8 cellular contexts compared by ENCODE assay signal in the genomic region with DNA sequence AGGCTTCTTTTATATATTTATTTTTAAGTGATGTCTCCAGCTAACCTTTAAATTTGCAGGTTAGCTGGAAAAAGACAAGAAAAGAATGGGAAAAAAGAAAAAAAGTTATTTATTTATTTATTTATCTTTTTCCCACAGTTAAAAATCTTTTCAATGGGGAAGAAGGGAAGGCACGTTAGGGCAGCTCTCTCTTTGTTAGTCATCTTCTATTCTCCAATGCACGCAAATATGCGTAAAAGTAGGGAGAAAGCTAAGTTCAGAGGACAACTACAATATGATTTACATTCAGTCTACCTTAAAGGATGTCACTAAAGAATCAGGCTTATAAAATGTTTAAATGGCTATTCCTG. TPM values are rescaled to one million over a fixed set of nuclear protein-coding genes. Genes with fewer than 3 reads are reported as not detected.
DNase-seq lines count a peak whose midpoint lies in the region; ATAC-seq and TF ChIP-seq lines count a peak whose summit lies in the region.

No MANE protein-coding gene starts in this region.

- ATAC-seq in naive thymus-derived CD4-positive, alpha-beta T cell: no peak
- no peak for ATAC-seq in activated CD8-positive, alpha-beta memory T cell treated with anti-CD3 and anti-CD28 coated beads, Interleukin-2, amount 10 ng/mL, durations not matched to agents 7 days and 5 days

- peaks cover 45 to 58% (median 52%) of the 10 kb centered on the region in 5 donors for H3K27me3 Mint-ChIP-seq in naive thymus-derived CD4-positive, alpha-beta T cell
- H3K27me3 Mint-ChIP-seq in activated CD8-positive, alpha-beta memory T cell treated with anti-CD3 and anti-CD28 coated beads, Interleukin-2, amount 10 ng/mL, durations not matched to agents 7 days and 5 days: peaks cover 49% of the 10 kb centered on the region

- TF ChIP-seq POLR2A in NB4 (IDR thresholded peaks at IDR 0.05; ENCODE audit: extremely low read depth, insufficient read length): no peak

- no peaks in the 10 kb centered on the region for H3K36me3 ChIP-seq in naive thymus-derived CD4-positive, alpha-beta T cell (ENCODE audit: control insufficient read depth in 2 of 3, insufficient read depth in 3 of 3, low read length in 3 of 3)

- no peaks in the 10 kb centered on the region for H3K9me3 ChIP-seq in naive thymus-derived CD4-positive, alpha-beta T cell (ENCODE audit: control insufficient read depth in 2 of 3, low read length in 3 of 3)

- H3K27ac ChIP-seq in 22Rv1 (peak overlapping the region; percentile 77), dorsolateral prefrontal cortex (peak overlapping the region in 56 of 59 donors; percentile 9 to 91 (median 80))
- no peak overlapping the region for H3K27ac ChIP-seq in naive thymus-derived CD4-positive, alpha-beta T cell (ENCODE audit: low read depth, low read length)

- peaks cover 0 to 5% (median 0%) of the 10 kb centered on the region in 11 donors for H3K9me3 Mint-ChIP-seq in naive thymus-derived CD4-positive, alpha-beta T cell
- no peaks in the 10 kb centered on the region for H3K9me3 Mint-ChIP-seq in activated CD8-positive, alpha-beta memory T cell treated with anti-CD3 and anti-CD28 coated beads, Interleukin-2, amount 10 ng/mL, durations not matched to agents 7 days and 5 days (ENCODE audit: low read depth)

- peaks cover 0 to 22% (median 6%) of the 10 kb centered on the region in 7 donors for H3K4me1 Mint-ChIP-seq in naive thymus-derived CD4-positive, alpha-beta T cell
- peaks cover 11% of the 10 kb centered on the region for H3K4me1 Mint-ChIP-seq in activated CD8-positive, alpha-beta memory T cell treated with anti-CD3 and anti-CD28 coated beads, Interleukin-2, amount 10 ng/mL, durations not matched to agents 7 days and 5 days

- H3K4me1 ChIP-seq in naive thymus-derived CD4-positive, alpha-beta T cell (ENCODE audit: control insufficient read depth in 2 of 2, insufficient read depth in 2 of 2, low read length in 2 of 2): no peaks in the 10 kb centered on the region

- H3K4me3 Mint-ChIP-seq in naive thymus-derived CD4-positive, alpha-beta T cell: peak overlapping the region in 6 of 10 donors; percentile 6 to 71 (median 42)
- no peak overlapping the region for H3K4me3 Mint-ChIP-seq in activated CD8-positive, alpha-beta memory T cell treated with anti-CD3 and anti-CD28 coated beads, Interleukin-2, amount 10 ng/mL, durations not matched to agents 7 days and 5 days

- CTCF ChIA-PET in naive thymus-derived CD4-positive, alpha-beta T cell (lab: Charles Lee): no interaction called here
- CTCF ChIA-PET in activated CD8-positive, alpha-beta memory T cell treated with anti-CD3 and anti-CD28 coated beads, Interleukin-2, amount 10 ng/mL, durations not matched to agents 7 days and 5 days (lab: Charles Lee): interaction anchor here (0.9 kb wide), 1 partner anchor 9 kb away, joined by 3 read pairs; no protein-coding TSS in a partner anchor

- H3K4me3 ChIP-seq in NB4 (ENCODE audit: low read depth, low read length): peak overlapping the region; percentile 65
- H3K4me3 ChIP-seq in dorsolateral prefrontal cortex: peak overlapping the region; percentile 40 to 79 (median 65)
- H3K4me3 ChIP-seq in naive thymus-derived CD4-positive, alpha-beta T cell (ENCODE audit: low read length): no peak overlapping the region

- POLR2A ChIA-PET in naive thymus-derived CD4-positive, alpha-beta T cell (lab: Charles Lee): no interaction called here

- DNase-seq in NB4 (ENCODE audit: low read depth) (no peak), dorsolateral prefrontal cortex (no peak), midbrain (lab: John Stamatoyannopoulos, UW) (no peak), hepatic stellate cell (ENCODE audit: low spot score) (no peak)
- DNase-seq in naive thymus-derived CD4-positive, alpha-beta T cell: no peak
- no peak for DNase-seq in activated CD8-positive, alpha-beta memory T cell treated with anti-CD3 and anti-CD28 coated beads, Interleukin-2, amount 10 ng/mL, durations not matched to agents 7 days and 5 days
- no peak for DNase-seq in activated naive CD4-positive, alpha-beta T cell (lab: John Stamatoyannopoulos, UW)

- H3K36me3 Mint-ChIP-seq in naive thymus-derived CD4-positive, alpha-beta T cell: no peaks in the 10 kb centered on the region
- no peaks in the 10 kb centered on the region for H3K36me3 Mint-ChIP-seq in activated CD8-positive, alpha-beta memory T cell treated with anti-CD3 and anti-CD28 coated beads, Interleukin-2, amount 10 ng/mL, durations not matched to agents 7 days and 5 days

- H3K27ac Mint-ChIP-seq in naive thymus-derived CD4-positive, alpha-beta T cell: no peak overlapping the region
- H3K27ac Mint-ChIP-seq in activated CD8-positive, alpha-beta memory T cell treated with anti-CD3 and anti-CD28 coated beads, Interleukin-2, amount 10 ng/mL, durations not matched to agents 7 days and 5 days: no peak overlapping the region

- intact Hi-C loops in dorsolateral prefrontal cortex (cut with DNase I): loop anchor here in 1 of 2 donors (5.0 kb wide), 1 partner anchor 570 kb away; no protein-coding TSS in a partner anchor
- intact Hi-C loops in naive thymus-derived CD4-positive, alpha-beta T cell (cut with micrococcal nuclease): no loop called here

- H3K27me3 ChIP-seq in dorsolateral prefrontal cortex: peaks cover 0 to 5% (median 0%) of the 10 kb centered on the region in 45 donors
- H3K27me3 ChIP-seq in naive thymus-derived CD4-positive, alpha-beta T cell (ENCODE audit: control insufficient read depth in 2 of 2, insufficient read depth in 2 of 2, low read length in 2 of 2): no peaks in the 10 kb centered on the region

- no peak for TF ChIP-seq CTCF in 22Rv1 (IDR thresholded peaks at IDR 0.05)
- TF ChIP-seq CTCF in NB4 (IDR thresholded peaks at IDR 0.05; ENCODE audit: low read depth, low read length): no peak
- no peak for TF ChIP-seq CTCF in dorsolateral prefrontal cortex (IDR thresholded peaks at IDR 0.05 in 54 of 56, conservative IDR thresholded peaks at IDR 0.05 in 2 of 56; ENCODE audit: low read depth in 1 of 56, partially characterized antibody in 56 of 56)

RNA-seq across cellular contexts. Expression of a gene that starts 0.3 kb away (rescaled TPM):
- 10 to 100 TPM; 10.1 to 30.1 (median 19.7) TPM for total RNA-seq in dorsolateral prefrontal cortex
- not detected for total RNA-seq in naive thymus-derived CD4-positive, alpha-beta T cell
- polyA plus RNA-seq in naive thymus-derived CD4-positive, alpha-beta T cell: under 1 TPM in 1 of 2 donors, not detected in 1; 0.13 TPM
- total RNA-seq in activated CD8-positive, alpha-beta memory T cell treated with anti-CD3 and anti-CD28 coated beads, Interleukin-2, amount 10 ng/mL, durations not matched to agents 7 days and 5 days: not detected

RNA-seq across cellular contexts. Expression of a gene that starts 31.5 kb away (rescaled TPM):
- 10 to 100 TPM; 13.4 to 37.6 (median 21.0) TPM for total RNA-seq in dorsolateral prefrontal cortex
- total RNA-seq in naive thymus-derived CD4-positive, alpha-beta T cell: 10 to 100 TPM in 3 of 5 experiments, 1 to 10 TPM in 2; 9.3 to 21.0 (median 20.5) TPM
- 10 to 100 TPM; 29.1 to 58.8 TPM for polyA plus RNA-seq in naive thymus-derived CD4-positive, alpha-beta T cell
- total RNA-seq in activated CD8-positive, alpha-beta memory T cell treated with anti-CD3 and anti-CD28 coated beads, Interleukin-2, amount 10 ng/mL, durations not matched to agents 7 days and 5 days: 10 to 100 TPM; 25.5 to 38.1 TPM

Comparison
In these comparisons a context has a peak if more than half of its experiments do, and no peak if none do; other contexts are left out.
1. RNA of a gene that starts 0.3 kb away (total RNA-seq): 10.1 to 30.1 TPM in dorsolateral prefrontal cortex; not detected in naive thymus-derived CD4-positive, alpha-beta T cell and not detected in activated CD8-positive, alpha-beta memory T cell treated with anti-CD3 and anti-CD28 coated beads, Interleukin-2, amount 10 ng/mL, durations not matched to agents 7 days and 5 days; every median in the first group is over 4 times any median in the second.